In the genomic region with DNA sequence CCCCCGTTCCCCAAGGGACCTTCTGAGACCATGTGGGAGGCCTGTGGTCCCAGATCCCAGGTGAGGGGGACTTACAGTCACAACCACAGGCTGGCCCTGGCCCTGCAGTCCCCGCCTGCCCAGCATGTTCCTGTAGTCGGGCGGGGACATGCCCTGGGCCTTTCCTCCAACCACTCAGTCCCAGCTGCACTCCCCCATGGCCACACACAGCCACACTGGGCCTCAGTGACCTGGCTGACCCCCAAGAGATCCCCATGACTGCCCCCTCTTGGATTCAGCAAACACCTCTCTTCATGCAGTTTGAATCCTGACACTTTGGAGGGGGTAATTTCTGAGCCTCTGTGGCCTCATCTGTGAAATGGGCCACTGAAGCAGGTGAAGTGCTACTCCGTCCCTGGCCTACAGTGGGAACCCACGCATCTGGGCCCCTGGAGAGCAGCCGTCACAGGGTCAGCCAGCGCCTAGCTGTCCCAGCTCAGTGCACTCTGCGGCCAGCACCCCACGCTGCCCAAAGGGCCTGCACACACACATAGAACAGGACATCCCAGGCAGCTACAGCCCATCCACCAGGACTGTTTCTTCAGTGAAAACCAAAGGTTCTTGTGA, we compare ENCODE assay signal across 8 cellular contexts. TPM values are rescaled to one million over a fixed set of nuclear protein-coding genes. Genes with fewer than 3 reads are reported as not detected.
DNase-seq lines count a peak whose midpoint lies in the region; ATAC-seq and TF ChIP-seq lines count a peak whose summit lies in the region.

No MANE protein-coding gene starts in this region.

- H4K20me1 ChIP-seq in BLaER1, result no peaks in the 10 kb centered on the region
- no peaks in the 10 kb centered on the region for H4K20me1 ChIP-seq in osteoblast (ENCODE audit: insufficient read depth, low read length)

- TF ChIP-seq CTCF in brain microvascular endothelial cell (IDR thresholded peaks at IDR 0.05; ENCODE audit: low read depth, low read length, missing control alignments), result no peak
- TF ChIP-seq CTCF in osteoblast (IDR thresholded peaks at IDR 0.05; ENCODE audit: extremely low read depth, low read depth, low read length), result no peak

- H3K9ac ChIP-seq in BLaER1, result no peak overlapping the region

- peak; percentile 44 for ATAC-seq in GM19438 (IDR thresholded peaks at IDR 0.05; ENCODE audit: low read depth, unreplicated experiment)
- ATAC-seq in HG03378 (IDR thresholded peaks at IDR 0.05; ENCODE audit: unreplicated experiment), result peak; percentile 43

- H3K36me3 ChIP-seq in BLaER1, result no peaks in the 10 kb centered on the region
- H3K36me3 ChIP-seq in brain microvascular endothelial cell (replicated peaks), result no peaks in the 10 kb centered on the region
- H3K36me3 ChIP-seq in osteoblast (ENCODE audit: insufficient read depth, low read length), result no peaks in the 10 kb centered on the region

- no peak overlapping the region for H2AFZ ChIP-seq in osteoblast (ENCODE audit: low read length)

- H3K79me2 ChIP-seq in osteoblast (ENCODE audit: insufficient read depth, low read length), result no peaks in the 10 kb centered on the region

- DNase-seq in brain microvascular endothelial cell (no peak), NCI-H1417 (lab: John Stamatoyannopoulos, UW) (no peak), osteoblast (ENCODE audit: insufficient read length, low spot score, missing footprints) (no peak), SHP77 treated with DMSO at 0.1 percent for 48 hours (lab: John Stamatoyannopoulos, UW) (no peak), UCSD-AML1 (lab: John Stamatoyannopoulos, UW; ENCODE audit: unreplicated experiment) (no peak)

- H3K4me3 ChIP-seq in BLaER1, result no peak overlapping the region
- no peak overlapping the region for H3K4me3 ChIP-seq in brain microvascular endothelial cell (ENCODE audit: low read depth, low read length)
- no peak overlapping the region for H3K4me3 ChIP-seq in osteoblast (ENCODE audit: insufficient read depth, low read length)

- in situ Hi-C loops in brain microvascular endothelial cell (cut with HindIII; ENCODE audit: low pct_ligation_motif_present, low sequenced_read_pairs), result no loop called here

- H3K4me1 ChIP-seq in BLaER1, result peaks cover 81% of the 10 kb centered on the region
- H3K4me1 ChIP-seq in osteoblast (ENCODE audit: insufficient read depth, low read length), result peaks cover 9% of the 10 kb centered on the region

- H3K27me3 ChIP-seq in BLaER1 (no peaks in the 10 kb centered on the region), brain microvascular endothelial cell (replicated peaks) (no peaks in the 10 kb centered on the region), osteoblast (ENCODE audit: insufficient read depth, low read length) (no peaks in the 10 kb centered on the region)

- H3K27ac ChIP-seq in BLaER1 (peak overlapping the region; percentile 54; the same call in 1 of the 2 replicates), brain microvascular endothelial cell (peak overlapping the region; percentile 57), osteoblast (ENCODE audit: low read depth, low read length) (no peak overlapping the region)

- H3K4me2 ChIP-seq in BLaER1, result peak overlapping the region; percentile 82
- no peak overlapping the region for H3K4me2 ChIP-seq in osteoblast (ENCODE audit: insufficient read depth, low read length)

- H3K9me3 ChIP-seq in BLaER1 (no peaks in the 10 kb centered on the region), osteoblast (ENCODE audit: low read depth, low read length) (no peaks in the 10 kb centered on the region)

RNA-seq across cellular contexts. Expression of gene ARHGEF4, which starts 12.7 kb away (rescaled TPM):
- total RNA-seq in osteoblast, result 3.6 and 7.7 TPM in 2 replicates
